16 cellular contexts compared by ENCODE assay signal in the genomic region with DNA sequence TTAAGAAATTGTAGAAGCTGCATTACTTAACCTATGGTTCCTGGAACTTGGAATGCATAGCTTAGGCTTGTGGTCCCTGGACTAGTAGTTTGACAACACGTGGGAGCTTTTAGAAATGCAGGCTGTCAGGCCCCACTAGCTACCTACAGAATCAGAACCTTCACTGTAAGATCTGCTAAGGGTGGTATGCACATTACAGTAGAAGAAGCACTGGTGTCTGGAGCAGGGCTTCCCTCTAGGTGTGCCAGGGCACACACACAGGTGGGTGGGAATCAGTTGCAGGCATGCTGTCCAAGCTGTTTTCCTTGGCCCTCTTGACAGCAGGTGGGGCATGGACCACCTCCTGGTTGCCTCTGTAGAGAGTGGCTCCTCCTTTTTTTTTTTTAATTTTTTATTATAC. TPM values are rescaled to one million over a fixed set of nuclear protein-coding genes. Genes with fewer than 3 reads are reported as not detected.
DNase-seq lines count a peak whose midpoint lies in the region; ATAC-seq and TF ChIP-seq lines count a peak whose summit lies in the region.
"Had no signal": no experiment of that assay in that cellular context is flagged by ENCODE, and none has a peak within 500 bp of the region (broad histone marks: within the 10 kb centered on the region; RNA-seq: fewer than 3 reads in every experiment).

No MANE protein-coding gene starts in this region.

- H2AFZ ChIP-seq in IMR-90 (replicated peaks; ENCODE audit: low read length, poor library complexity) (peak overlapping the region; percentile 72), mesenchymal stem cell (ENCODE audit: low read depth, low read length) (no peak overlapping the region)

- 0 out of 2 replicates have a peak, but pooled peaks cover 14% of the 10 kb centered on the region for H3K9me1 ChIP-seq in IMR-90 (ENCODE audit: insufficient read depth, low read length)

- DNase-seq in IMR-90 (no peak), coronary artery (ENCODE audit: low spot score) (no peak), mesenchymal stem cell (no peak), upper lobe of right lung (no peak), progenitor cell of endocrine pancreas (ENCODE audit: low spot score, unreplicated experiment) (no peak), NAMALWA (ENCODE audit: low spot score) (no peak)
- no peak for DNase-seq in CD8-positive, alpha-beta memory T cell
- DNase-seq: CD4-positive, alpha-beta memory T cell; DMS79 treated with DMSO at 0.1 percent for 48 hours; H9; NCI-H1694; NCI-H2107; NCI-H2227 treated with DMSO at 0.1 percent for 48 hours; NCI-H524 had no signal

- no CpG with 5 or more reads among the region's 1 CpG for WGBS in IMR-90 (ENCODE audit: extremely low coverage in 2 of 2, insufficient read length in 1 of 2), 2 experiments
- WGBS in mesenchymal stem cell, result 80% methylated on average over 1 of the region's 1 CpG

- no peak for TF ChIP-seq POLR2A in IMR-90 (IDR thresholded peaks at IDR 0.05; ENCODE audit: low read depth, low read length)

- POLR2A ChIA-PET in IMR-90 (lab: Charles Lee; ENCODE audit: unreplicated experiment), result interaction anchor here (1.0 kb wide), 1 partner anchor 9 kb away, joined by 7 read pairs; a partner anchor contains a TSS
- POLR2A ChIA-PET in CD8-positive, alpha-beta memory T cell (lab: Charles Lee), result interaction anchor here (0.6 kb wide), 1 partner anchor 445 kb away, joined by 3 read pairs; no protein-coding TSS in a partner anchor

- H3K4ac ChIP-seq in IMR-90 (ENCODE audit: low read depth, low read length) (no peak overlapping the region; the same call in 1 of the 2 replicates), mesenchymal stem cell (ENCODE audit: low read depth in 1 of 2, low read length in 2 of 2) (no peak overlapping the region)

- no peak overlapping the region for H3K56ac ChIP-seq in IMR-90 (ENCODE audit: extremely low read depth, insufficient read depth, low read length)

- no peak overlapping the region for H3K9ac ChIP-seq in IMR-90 (ENCODE audit: low read depth, low read length)
- H3K9ac ChIP-seq in mesenchymal stem cell (ENCODE audit: low read length), result peak overlapping the region; percentile 57

- no peak for ATAC-seq in IMR-90 (ENCODE audit: low read depth)
- ATAC-seq in upper lobe of right lung, result no peak

- H3K4me3 ChIP-seq in IMR-90 (ENCODE audit: insufficient read depth, low read depth, low read length) (no peak overlapping the region), coronary artery (peak overlapping the region; percentile 73), mesenchymal stem cell (ENCODE audit: insufficient read depth in 1 of 2, low read depth in 1 of 2, low read length in 2 of 2) (peak overlapping the region in 1 of 2 experiments; percentile 50), upper lobe of right lung (peak overlapping the region; percentile 9)
- no peak overlapping the region for H3K4me3 ChIP-seq in CD8-positive, alpha-beta memory T cell (ENCODE audit: low read length)

- H4K8ac ChIP-seq in IMR-90 (ENCODE audit: low read depth in 2 of 2, low read length in 2 of 2) (no peak overlapping the region), mesenchymal stem cell (ENCODE audit: low read length) (no peak overlapping the region)

- H3K4me2 ChIP-seq in IMR-90 (ENCODE audit: low read depth, low read length) (no peak overlapping the region; the same call in 1 of the 2 replicates), mesenchymal stem cell (ENCODE audit: low read length, poor library complexity, severe bottlenecking) (peak overlapping the region; percentile 4)

- H3K9me3 ChIP-seq in IMR-90 (ENCODE audit: control insufficient read depth, insufficient read depth, low read length), result peaks cover 4% of the 10 kb centered on the region
- H3K9me3 ChIP-seq in mesenchymal stem cell (ENCODE audit: control insufficient read depth, low read length), result peaks cover 12% of the 10 kb centered on the region
- H3K9me3 ChIP-seq in upper lobe of right lung, result peaks cover 6% of the 10 kb centered on the region
- H3K9me3 ChIP-seq in CD8-positive, alpha-beta memory T cell (ENCODE audit: low read length), result no peaks in the 10 kb centered on the region

- H3K36me3 Mint-ChIP-seq in progenitor cell of endocrine pancreas (ENCODE audit: insufficient read depth), result peaks cover 3% of the 10 kb centered on the region
- H3K36me3 Mint-ChIP-seq in CD8-positive, alpha-beta memory T cell, result no peaks in the 10 kb centered on the region
- H3K36me3 Mint-ChIP-seq: CD4-positive, alpha-beta memory T cell had no signal

- H3K27ac Mint-ChIP-seq in progenitor cell of endocrine pancreas, result no peak overlapping the region
- no peak overlapping the region for H3K27ac Mint-ChIP-seq in CD8-positive, alpha-beta memory T cell
- H3K27ac Mint-ChIP-seq: CD4-positive, alpha-beta memory T cell; H9 had no signal

- H3K27me3 ChIP-seq in IMR-90 (ENCODE audit: control insufficient read depth, insufficient read depth, low read length), result no peaks in the 10 kb centered on the region
- no peaks in the 10 kb centered on the region for H3K27me3 ChIP-seq in mesenchymal stem cell (ENCODE audit: control insufficient read depth in 1 of 2, insufficient read depth in 1 of 2, low read length in 2 of 2)
- H3K27me3 ChIP-seq in upper lobe of right lung, result no peaks in the 10 kb centered on the region
- no peaks in the 10 kb centered on the region for H3K27me3 ChIP-seq in CD8-positive, alpha-beta memory T cell (ENCODE audit: insufficient read depth, low read length, poor library complexity, severe bottlenecking)

- H3K4me1 ChIP-seq in IMR-90 (ENCODE audit: control insufficient read depth, insufficient read depth, low read length) (peaks cover 8% of the 10 kb centered on the region), mesenchymal stem cell (ENCODE audit: control insufficient read depth, insufficient read depth, low read depth, low read length) (peaks cover 10% of the 10 kb centered on the region), upper lobe of right lung (peaks cover 38% of the 10 kb centered on the region)
- H3K4me1 ChIP-seq in CD8-positive, alpha-beta memory T cell (ENCODE audit: insufficient read depth, low read length), result no peaks in the 10 kb centered on the region

- peaks cover 34% of the 10 kb centered on the region for H3K27me3 Mint-ChIP-seq in progenitor cell of endocrine pancreas
- H3K27me3 Mint-ChIP-seq in CD8-positive, alpha-beta memory T cell, result peaks cover 13 to 68% of the 10 kb centered on the region in 2 donors

- intact Hi-C loops in IMR-90 (cut with micrococcal nuclease) (no loop called here), upper lobe of right lung (cut with DNase I) (no loop called here)

- H2BK12ac ChIP-seq in mesenchymal stem cell (ENCODE audit: low read length in 2 of 2), result peak overlapping the region in 1 of 2 experiments; percentile 10

- no peak for TF ChIP-seq RAD21 in IMR-90 (IDR thresholded peaks at IDR 0.05; ENCODE audit: low read length)

- no peak overlapping the region for H2BK120ac ChIP-seq in IMR-90 (ENCODE audit: low read depth, low read length)
- no peak overlapping the region for H2BK120ac ChIP-seq in mesenchymal stem cell (ENCODE audit: low read depth, low read length)

- H3K27ac ChIP-seq in IMR-90 (ENCODE audit: insufficient read depth, low read length), result no peak overlapping the region
- peak overlapping the region in 1 of 2 donors; percentile 70 for H3K27ac ChIP-seq in coronary artery
- peak overlapping the region; percentile 14 for H3K27ac ChIP-seq in mesenchymal stem cell (ENCODE audit: low read length, poor library complexity, severe bottlenecking)
- H3K27ac ChIP-seq in upper lobe of right lung, result no peak overlapping the region
- no peak overlapping the region for H3K27ac ChIP-seq in CD8-positive, alpha-beta memory T cell (ENCODE audit: low read depth, low read length)
- H3K27ac ChIP-seq: HL-60 had no signal

- H3K23ac ChIP-seq in IMR-90 (ENCODE audit: low read depth, low read length) (no peak overlapping the region), mesenchymal stem cell (ENCODE audit: low read length in 2 of 2) (peak overlapping the region in 1 of 2 experiments; percentile 83)

- H4K5ac ChIP-seq in IMR-90 (ENCODE audit: low read depth, low read length), result no peak overlapping the region

- H2AK9ac ChIP-seq in IMR-90 (replicated peaks; ENCODE audit: low read depth, low read length, poor library complexity), result no peak overlapping the region

- H3K14ac ChIP-seq in IMR-90 (replicated peaks; ENCODE audit: low read depth, low read length), result 0 out of 2 replicates have a peak overlapping the region, but pooled peaks have one; percentile 26
- H3K14ac ChIP-seq in mesenchymal stem cell (ENCODE audit: low read length in 2 of 2), result no peak overlapping the region

- H3K79me1 ChIP-seq in IMR-90 (ENCODE audit: low read depth in 1 of 2, low read length in 2 of 2), result peaks cover 10 to 52% of the 10 kb centered on the region in 2 experiments; a peak in 3 of 4 replicates
- no peaks in the 10 kb centered on the region for H3K79me1 ChIP-seq in mesenchymal stem cell (replicated peaks; ENCODE audit: low read length, poor library complexity, severe bottlenecking)

- H3K9me3 Mint-ChIP-seq in progenitor cell of endocrine pancreas (ENCODE audit: low read depth), result peaks cover 16% of the 10 kb centered on the region
- peaks cover 0 to 15% (median 4%) of the 10 kb centered on the region in 5 donors for H3K9me3 Mint-ChIP-seq in CD8-positive, alpha-beta memory T cell

- peaks cover 27% of the 10 kb centered on the region; the same call in 1 of the 2 replicates for H4K20me1 ChIP-seq in IMR-90 (ENCODE audit: insufficient read depth, low read length)

- H3K36me3 ChIP-seq in IMR-90 (ENCODE audit: control insufficient read depth, insufficient read depth, low read length) (peaks cover 9% of the 10 kb centered on the region), mesenchymal stem cell (ENCODE audit: control insufficient read depth in 1 of 2, insufficient read depth in 2 of 2, low read depth in 1 of 2, low read length in 2 of 2) (peaks cover 20 to 73% of the 10 kb centered on the region in 2 experiments), upper lobe of right lung (peaks cover 14% of the 10 kb centered on the region)
- no peaks in the 10 kb centered on the region for H3K36me3 ChIP-seq in CD8-positive, alpha-beta memory T cell (ENCODE audit: insufficient read depth, low read length)

- in situ Hi-C loops in IMR-90 (cut with MboI; ENCODE audit: low sequenced_read_pairs), result no loop called here

- TF ChIP-seq CTCF in IMR-90 (conservative IDR thresholded peaks at IDR 0.05; ENCODE audit: low read depth, low read length), result no peak
- TF ChIP-seq CTCF in coronary artery (IDR thresholded peaks at IDR 0.05), result no peak
- no peak for TF ChIP-seq CTCF in upper lobe of right lung (IDR thresholded peaks at IDR 0.05)
- no peak for TF ChIP-seq CTCF in progenitor cell of endocrine pancreas (IDR thresholded peaks at IDR 0.05; ENCODE audit: unreplicated experiment)

- H2BK15ac ChIP-seq in IMR-90 (ENCODE audit: low read depth, low read length) (no peak overlapping the region), mesenchymal stem cell (ENCODE audit: low read depth, poor library complexity, severe bottlenecking) (no peak overlapping the region)

- peaks cover 11% of the 10 kb centered on the region for H3K4me1 Mint-ChIP-seq in progenitor cell of endocrine pancreas (ENCODE audit: low read depth)
- no peaks in the 10 kb centered on the region for H3K4me1 Mint-ChIP-seq in CD8-positive, alpha-beta memory T cell
- H3K4me1 Mint-ChIP-seq: CD4-positive, alpha-beta memory T cell had no signal

- BruUV-seq in IMR-90 (replicated peaks; lab: Mats Ljungman, UMichigan), result no TSS peak

- no peak overlapping the region for H3K18ac ChIP-seq in IMR-90 (ENCODE audit: low read depth, low read length)
- peak overlapping the region in 1 of 2 experiments; percentile 46 for H3K18ac ChIP-seq in mesenchymal stem cell (ENCODE audit: low read depth in 1 of 2, low read length in 2 of 2)

- H4K91ac ChIP-seq in IMR-90 (ENCODE audit: insufficient read depth, low read depth, low read length), result no peak overlapping the region
- H4K91ac ChIP-seq in mesenchymal stem cell (ENCODE audit: low read length), result no peak overlapping the region

- dilution Hi-C loops in IMR-90 (cut with HindIII; ENCODE audit: low sequenced_read_pairs, unreplicated experiment), result no loop called here

- H2BK5ac ChIP-seq in IMR-90 (ENCODE audit: low read depth, low read length, poor library complexity, severe bottlenecking) (peak overlapping the region; percentile 36), mesenchymal stem cell (ENCODE audit: low read depth, low read length, poor library complexity, severe bottlenecking) (no peak overlapping the region)

- H3K4me3 Mint-ChIP-seq in progenitor cell of endocrine pancreas (ENCODE audit: low read depth), result no peak overlapping the region
- H3K4me3 Mint-ChIP-seq in CD8-positive, alpha-beta memory T cell, result no peak overlapping the region
- H3K4me3 Mint-ChIP-seq: CD4-positive, alpha-beta memory T cell; H9 had no signal

- H2BK20ac ChIP-seq in IMR-90 (ENCODE audit: low read depth, low read length), result no peak overlapping the region

- CTCF ChIA-PET in IMR-90 (lab: Yijun Ruan, JAX), result interaction anchor here (1.4 kb wide), 1 partner anchor 9 kb away, joined by 7 read pairs; a partner anchor contains a TSS
- CTCF ChIA-PET in CD8-positive, alpha-beta memory T cell (lab: Charles Lee), result interaction anchor here (1.4 kb wide), 1 partner anchor 409 kb away, joined by 3 read pairs; no protein-coding TSS in a partner anchor

- H2AK5ac ChIP-seq in IMR-90 (ENCODE audit: low read depth, low read length), result no peak overlapping the region
- no peak overlapping the region for H2AK5ac ChIP-seq in mesenchymal stem cell (ENCODE audit: low read length, severe bottlenecking)

RNA-seq across cellular contexts. Expression of a gene that starts 8.8 kb away (rescaled TPM):
- 74.7 and 108 TPM in 2 replicates for total RNA-seq in IMR-90 (2012; rRNA removed)
- polyA plus RNA-seq in IMR-90 (2012; rRNA removed), result 76.1 and 79.7 TPM in 2 replicates
- 127 and 153 TPM in 2 replicates for polyA plus RNA-seq in IMR-90 (2012; cell fraction: cytosol; rRNA removed)
- 46.1 and 57.3 TPM in 2 replicates for polyA plus RNA-seq in IMR-90 (2012; cell fraction: nucleus; rRNA removed; ENCODE audit: low replicate concordance)
- 700 TPM for polyA plus RNA-seq in mesenchymal stem cell (2013, experiment 1 of 2)
- polyA plus RNA-seq in mesenchymal stem cell (2013, experiment 2 of 2), result 645 TPM
- 349 TPM for total RNA-seq in upper lobe of right lung
- 2.4 and 2.8 TPM in 2 replicates for total RNA-seq in progenitor cell of endocrine pancreas
- total RNA-seq in CD8-positive, alpha-beta memory T cell, result not detected
- not detected for polyA plus RNA-seq in CD8-positive, alpha-beta memory T cell
- total RNA-seq: CD4-positive, alpha-beta memory T cell; G401; H9 had no signal
- polyA plus RNA-seq: CD4-positive, alpha-beta memory T cell had no signal

Comparison
In these comparisons a context has a peak if more than half of its experiments do, and no peak if none do; other contexts are left out.
1. H3K4me3 ChIP-seq: peak in coronary artery (single experiment) and upper lobe of right lung (single experiment); none in IMR-90 (single experiment) and CD8-positive, alpha-beta memory T cell (single experiment).
2. RNA of a gene that starts 8.8 kb away (total RNA-seq): 349 TPM in upper lobe of right lung (single experiment) and 74.7 to 108 TPM in IMR-90; 2.4 to 2.8 TPM in progenitor cell of endocrine pancreas and not detected in CD8-positive, alpha-beta memory T cell; every median in the first group is over 10 times any median in the second.